In the genomic region with DNA sequence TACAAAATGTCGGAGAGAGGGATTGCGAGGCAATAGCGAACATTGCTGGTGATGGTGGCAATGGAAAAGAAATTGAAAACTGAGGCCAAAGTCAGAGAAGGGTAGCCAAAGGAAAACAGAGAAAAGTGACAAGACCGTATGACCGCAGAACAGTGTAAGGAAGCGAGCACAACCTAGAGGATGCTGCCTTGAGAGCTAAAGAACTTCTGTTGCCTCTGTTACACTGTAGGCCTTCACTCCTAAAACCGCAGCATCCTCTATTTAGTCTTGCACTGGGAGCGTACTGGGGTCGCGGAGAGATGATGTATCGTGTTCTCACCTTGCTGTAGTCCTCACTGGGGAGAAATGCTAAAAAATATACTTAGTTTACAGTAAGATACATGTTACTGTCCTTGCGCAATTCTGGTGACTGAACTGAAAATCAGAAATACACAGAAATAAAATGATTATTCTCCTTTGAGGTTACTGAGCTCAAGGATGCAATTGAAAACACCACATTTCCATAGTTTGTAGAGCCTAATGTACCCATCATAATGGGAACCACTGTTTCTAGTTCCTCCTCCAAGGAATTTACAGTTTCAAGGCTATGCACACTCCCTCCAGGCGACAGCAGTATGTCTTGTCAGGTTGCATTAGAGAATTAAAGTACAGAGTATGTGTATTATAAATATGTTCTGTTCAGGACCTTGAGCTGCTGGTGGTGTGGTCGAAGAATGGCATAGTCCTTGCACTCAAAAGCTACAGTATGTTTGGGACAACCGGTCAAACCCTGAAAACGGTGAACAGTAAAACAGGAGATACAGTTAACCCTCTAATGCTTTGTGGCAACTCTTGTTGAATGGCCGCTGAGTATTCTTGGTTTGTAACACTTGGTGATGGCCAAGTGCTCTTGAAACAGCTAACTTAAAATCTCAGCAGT, we compare ENCODE assay signal across 8 cellular contexts. TPM values are rescaled to one million over a fixed set of nuclear protein-coding genes. Genes with fewer than 3 reads are reported as not detected.
A peak's percentile ranks its signal among the peaks of the same experiment; 100 is the strongest.
DNase-seq lines count a peak whose midpoint lies in the region; ATAC-seq, FAIRE-seq and TF ChIP-seq lines count a peak whose summit lies in the region.

No MANE protein-coding gene starts in this region.

- dilution Hi-C loops in endothelial cell of umbilical vein (cut with MboI; ENCODE audit: extremely low pct_ligation_motif_present, low sequenced_read_pairs) = no loop called here

- peak; percentile 24 for ATAC-seq in SK-N-SH treated with all-trans-retinoic acid at 6 μM for 48 hours

- TF ChIP-seq CTCF in endothelial cell of umbilical vein (IDR thresholded peaks at IDR 0.05; ENCODE audit: extremely low read depth in 1 of 2, insufficient read depth in 1 of 2, low read depth in 1 of 2, low read length in 2 of 2) (no peak), nephron (IDR thresholded peaks at IDR 0.05; ENCODE audit: unreplicated experiment in 3 of 3) (no peak)

- H3K9ac ChIP-seq in endothelial cell of umbilical vein (replicated peaks; ENCODE audit: extremely low read depth, insufficient read depth, low read length) = peak overlapping the region; percentile 93

- H3K4me3 ChIP-seq in CD4-positive, alpha-beta memory T cell (ENCODE audit: low read length in 2 of 2) = peak overlapping the region; percentile 59 to 83
- peak overlapping the region; percentile 82 to 95 (median 91) for H3K4me3 ChIP-seq in endothelial cell of umbilical vein (replicated peaks in 1 of 3; ENCODE audit: insufficient read depth in 1 of 3, low read depth in 1 of 3, low read length in 3 of 3)

- peaks cover 0 to 3% (median 0%) of the 10 kb centered on the region in 8 donors for H3K9me3 Mint-ChIP-seq in CD4-positive, alpha-beta memory T cell
- no peaks in the 10 kb centered on the region for H3K9me3 Mint-ChIP-seq in nephron

- intact Hi-C loops in CD4-positive, alpha-beta memory T cell (cut with micrococcal nuclease) = loop anchor here (1.0 to 5.0 kb wide), 10 partner anchors 17 to 523 kb away; partner anchors contain the start of gene PTPRC
- intact Hi-C loops in endothelial cell of umbilical vein (cut with micrococcal nuclease) = loop anchor here (1.0 to 10.0 kb wide), 11 partner anchors 201 to 777 kb away; partner anchors contain the start of genes C1orf53, DENND1B and LHX9

- H2AFZ ChIP-seq in endothelial cell of umbilical vein (ENCODE audit: low read depth, low read length) = peak overlapping the region; percentile 67

- peak in 3 of 5 donors; percentile 36 to 63 (median 43) for DNase-seq in CD4-positive, alpha-beta memory T cell
- DNase-seq in HCEC 1CT (peak; percentile 37), endothelial cell of umbilical vein (ENCODE audit: low read depth, low spot score) (peak; percentile 46), NCI-H1417 treated with DMSO at 0.1 percent for 48 hours (lab: John Stamatoyannopoulos, UW) (no peak)
- DNase-seq in activated effector memory CD4-positive, alpha-beta T cell treated with anti-CD3 and anti-CD28 coated beads, Interleukin-2, amount 50 U/mL, for 16 hours = no peak
- no peak for DNase-seq in activated CD8-positive, alpha-beta memory T cell treated with anti-CD3 and anti-CD28 coated beads, Interleukin-2, amount 50 U/mL, for 48 hours

- peak overlapping the region; percentile 98 to 100 (median 100) for H3K27ac Mint-ChIP-seq in CD4-positive, alpha-beta memory T cell
- H3K27ac Mint-ChIP-seq in nephron = peak overlapping the region; percentile 93 to 98 (median 98)

- peak overlapping the region; percentile 97 for H3K4me2 ChIP-seq in endothelial cell of umbilical vein (ENCODE audit: insufficient read depth, low read length)

- H3K4me3 Mint-ChIP-seq in CD4-positive, alpha-beta memory T cell = peak overlapping the region; percentile 98 to 100 (median 100)
- H3K4me3 Mint-ChIP-seq in nephron = peak overlapping the region; percentile 93 to 95 (median 95)

- no peak for FAIRE-seq in endothelial cell of umbilical vein (lab: Jason Lieb, UNC)

- CTCF ChIA-PET in CD4-positive, alpha-beta memory T cell (lab: Charles Lee; ENCODE audit: partially characterized antibody) = interaction anchor here (0.8 to 4.4 kb wide), 7 partner anchors 10 to 632 kb away, joined by 3 to 35 read pairs (median 3); partner anchors contain the start of gene DENND1B
- CTCF ChIA-PET in endothelial cell of umbilical vein (lab: Charles Lee) = interaction anchor here (0.8 to 3.8 kb wide), 10 partner anchors 10 to 528 kb away, joined by 3 to 28 read pairs (median 3); no protein-coding TSS in a partner anchor

- H3K27me3 ChIP-seq in CD4-positive, alpha-beta memory T cell (ENCODE audit: insufficient read depth, low read length) = no peaks in the 10 kb centered on the region
- H3K27me3 ChIP-seq in endothelial cell of umbilical vein (ENCODE audit: control insufficient read depth in 2 of 2, insufficient read depth in 2 of 2, low read length in 2 of 2) = no peaks in the 10 kb centered on the region

- H3K4me1 ChIP-seq in CD4-positive, alpha-beta memory T cell (ENCODE audit: insufficient read depth, low read length) = peaks cover 51% of the 10 kb centered on the region
- H3K4me1 ChIP-seq in endothelial cell of umbilical vein (ENCODE audit: control insufficient read depth, extremely low read depth, insufficient read depth, low read length) = peaks cover 51% of the 10 kb centered on the region

- peak overlapping the region; percentile 95 for H3K27ac ChIP-seq in CD4-positive, alpha-beta memory T cell (ENCODE audit: low read depth, low read length)
- H3K27ac ChIP-seq in endothelial cell of umbilical vein (ENCODE audit: insufficient read depth, low read depth, low read length) = peak overlapping the region; percentile 45

- H4K20me1 ChIP-seq in endothelial cell of umbilical vein (replicated peaks; ENCODE audit: control insufficient read depth, extremely low read depth, insufficient read depth, low read length) = no peaks in the 10 kb centered on the region

- H3K9me3 ChIP-seq in CD4-positive, alpha-beta memory T cell (ENCODE audit: control insufficient read depth in 1 of 2, low read length in 2 of 2) = no peaks in the 10 kb centered on the region
- no peaks in the 10 kb centered on the region for H3K9me3 ChIP-seq in endothelial cell of umbilical vein (replicated peaks; ENCODE audit: control insufficient read depth, insufficient read depth, low read length)

- no peaks in the 10 kb centered on the region for H3K9me1 ChIP-seq in endothelial cell of umbilical vein (replicated peaks; ENCODE audit: control insufficient read depth, extremely low read depth, insufficient read depth, low read length)

- H3K79me2 ChIP-seq in endothelial cell of umbilical vein (ENCODE audit: control insufficient read depth, insufficient read depth, low read length) = peaks cover 55% of the 10 kb centered on the region

- TSS peak; percentile 65 for BruUV-seq in endothelial cell of umbilical vein (replicated peaks; lab: Mats Ljungman, UMichigan)

- POLR2A ChIA-PET in CD4-positive, alpha-beta memory T cell (lab: Charles Lee; ENCODE audit: partially characterized antibody) = interaction anchor here (0.7 to 5.8 kb wide), 15 partner anchors 11 to 528 kb away, joined by 3 to 120 read pairs (median 4); no protein-coding TSS in a partner anchor
- POLR2A ChIA-PET in endothelial cell of umbilical vein (lab: Charles Lee) = no interaction called here

- no peaks in the 10 kb centered on the region for H3K27me3 Mint-ChIP-seq in CD4-positive, alpha-beta memory T cell
- no peaks in the 10 kb centered on the region for H3K27me3 Mint-ChIP-seq in nephron (ENCODE audit: low read depth)

- H3K4me1 Mint-ChIP-seq in CD4-positive, alpha-beta memory T cell = peaks cover 31 to 64% (median 46%) of the 10 kb centered on the region in 4 donors
- H3K4me1 Mint-ChIP-seq in nephron = peaks cover 64% of the 10 kb centered on the region

- H3K36me3 Mint-ChIP-seq in CD4-positive, alpha-beta memory T cell = peaks cover 0 to 17% of the 10 kb centered on the region in 2 donors
- no peaks in the 10 kb centered on the region for H3K36me3 Mint-ChIP-seq in nephron (ENCODE audit: low read depth)

- no peaks in the 10 kb centered on the region for H3K36me3 ChIP-seq in CD4-positive, alpha-beta memory T cell (ENCODE audit: insufficient read depth, low read length)
- no peaks in the 10 kb centered on the region for H3K36me3 ChIP-seq in endothelial cell of umbilical vein (ENCODE audit: control insufficient read depth in 2 of 2, extremely low read depth in 1 of 2, insufficient read depth in 2 of 2, low read length in 2 of 2)

- peak; percentile 7 for TF ChIP-seq POLR2A in endothelial cell of umbilical vein (IDR thresholded peaks at IDR 0.05; ENCODE audit: low read depth, low read length)

TF ChIP-seq in SK-N-SH treated with all-trans-retinoic acid at 6 μM for 48 hours, 23 proteins besides CTCF, POLR2A, EP300 and RAD21 (continues in another document):
- no peak for TF ChIP-seq ZC3H10 (CRISPR knock-in tag; IDR thresholded peaks at IDR 0.05)
- no peak for TF ChIP-seq CSDC2 (CRISPR knock-in tag; IDR thresholded peaks at IDR 0.05)
- no peak for TF ChIP-seq TOX (CRISPR knock-in tag; IDR thresholded peaks at IDR 0.05; ENCODE audit: borderline replicate concordance)
- TF ChIP-seq SNAI2 (CRISPR knock-in tag; IDR thresholded peaks at IDR 0.05) = no peak

TF ChIP-seq in endothelial cell of umbilical vein, 7 proteins besides CTCF, POLR2A, EP300 and RAD21:
- TF ChIP-seq JUN (IDR thresholded peaks at IDR 0.05; ENCODE audit: borderline replicate concordance, insufficient read depth, insufficient read length, low read depth) = no peak
- TF ChIP-seq, protein P1, sequence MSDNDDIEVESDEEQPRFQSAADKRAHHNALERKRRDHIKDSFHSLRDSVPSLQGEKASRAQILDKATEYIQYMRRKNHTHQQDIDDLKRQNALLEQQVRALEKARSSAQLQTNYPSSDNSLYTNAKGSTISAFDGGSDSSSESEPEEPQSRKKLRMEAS (IDR thresholded peaks at IDR 0.05; ENCODE audit: insufficient read depth, insufficient read length) = no peak
- TF ChIP-seq FOS (IDR thresholded peaks at IDR 0.05; ENCODE audit: borderline replicate concordance, insufficient read depth, low read length) = no peak
- TF ChIP-seq POLR2AphosphoS5 (IDR thresholded peaks at IDR 0.05; ENCODE audit: insufficient read depth, low read depth, low read length) = no peak
- TF ChIP-seq GATA2 (IDR thresholded peaks at IDR 0.05; ENCODE audit: insufficient read depth, insufficient read length, low read depth, low read length) = no peak
- TF ChIP-seq EZH2 (IDR thresholded peaks at IDR 0.05; ENCODE audit: borderline replicate concordance, low read depth, low read length, severe bottlenecking) = no peak
- no peak for TF ChIP-seq MYC (IDR thresholded peaks at IDR 0.05; ENCODE audit: low read depth, low read length)

RNA-seq across cellular contexts. Expression of gene NEK7, which starts 1.3 kb away (rescaled TPM):
- total RNA-seq in CD4-positive, alpha-beta memory T cell = 10 to 100 TPM; 56.9 to 63.8 TPM
- polyA plus RNA-seq in CD4-positive, alpha-beta memory T cell = 10 to 100 TPM; 53.5 to 57.6 TPM
- total RNA-seq in endothelial cell of umbilical vein = 45.6 and 45.7 TPM in 2 replicates
- 22.5 and 22.6 TPM in 2 replicates for polyA plus RNA-seq in endothelial cell of umbilical vein
- polyA plus RNA-seq in endothelial cell of umbilical vein (2011; cell fraction: cytosol; rRNA removed) = 32.6 and 35.9 TPM in 2 replicates
- 69.5 and 74.4 TPM in 2 replicates for polyA plus RNA-seq in endothelial cell of umbilical vein (2011; cell fraction: nucleus; rRNA removed)
- 22.6 and 38.0 TPM in 2 replicates for polyA plus RNA-seq in endothelial cell of umbilical vein (2012)
- polyA minus RNA-seq in endothelial cell of umbilical vein = 44.9 and 48.0 TPM in 2 replicates
- polyA minus RNA-seq in endothelial cell of umbilical vein (2011; cell fraction: cytosol; rRNA and poly(A)+ RNA removed) = 85.3 TPM
- polyA minus RNA-seq in endothelial cell of umbilical vein (2011; cell fraction: nucleus; rRNA and poly(A)+ RNA removed) = 81.3 and 92.2 TPM in 2 replicates

Comparison
In these comparisons a context has a peak if more than half of its experiments do, and no peak if none do; other contexts are left out.
1. DNase-seq: peak in CD4-positive, alpha-beta memory T cell (3 of 5), HCEC 1CT (single experiment) and endothelial cell of umbilical vein (single experiment); none in NCI-H1417 treated with DMSO at 0.1 percent for 48 hours (single experiment), activated effector memory CD4-positive, alpha-beta T cell treated with anti-CD3 and anti-CD28 coated beads, Interleukin-2, amount 50 U/mL, for 16 hours (single experiment) and activated CD8-positive, alpha-beta memory T cell treated with anti-CD3 and anti-CD28 coated beads, Interleukin-2, amount 50 U/mL, for 48 hours (single experiment).